Comparison of ENCODE assay signal across 21 cellular contexts in genomic region chr7:85262891-85263290, GRCh38.
A peak's percentile ranks its signal among the peaks of the same experiment; 100 is the strongest.
DNase-seq lines count a peak whose midpoint lies in the region; ATAC-seq and TF ChIP-seq lines count a peak whose summit lies in the region.
"Had no signal": no experiment of that assay in that cellular context is flagged by ENCODE, and none has a peak within 500 bp of the region (broad histone marks: within the 10 kb centered on the region; RNA-seq: fewer than 3 reads in every experiment).

No MANE protein-coding gene starts in this region.

- no peaks in the 10 kb centered on the region for H3K27me3 ChIP-seq in GM23248 (replicated peaks; ENCODE audit: insufficient read depth)
- H3K27me3 ChIP-seq in IMR-90 (ENCODE audit: control insufficient read depth, insufficient read depth, low read length): no peaks in the 10 kb centered on the region; the same call in 1 of the 2 replicates
- H3K27me3 ChIP-seq in WERI-Rb-1 (ENCODE audit: insufficient read depth, low read depth, severe bottlenecking): no peaks in the 10 kb centered on the region
- no peaks in the 10 kb centered on the region for H3K27me3 ChIP-seq in left ventricle myocardium inferior (ENCODE audit: low read depth)
- H3K27me3 ChIP-seq: BE2C, SJSA1 had no signal

- H3K4me3 ChIP-seq in GM23248 (no peak overlapping the region), IMR-90 (ENCODE audit: insufficient read depth, low read depth, low read length) (no peak overlapping the region), WERI-Rb-1 (ENCODE audit: low read depth, low read length) (no peak overlapping the region), left ventricle myocardium inferior (no peak overlapping the region)
- H3K4me3 ChIP-seq: SJSA1 had no signal

- no peak overlapping the region for H2AK9ac ChIP-seq in IMR-90 (replicated peaks; ENCODE audit: low read depth, low read length, poor library complexity)

- DNase-seq in GM23248: no peak
- DNase-seq in IMR-90: no peak
- no peak for DNase-seq in chondrocyte (ENCODE audit: low spot score)
- DNase-seq in mesothelial cell of epicardium (ENCODE audit: low spot score in 2 of 2, unreplicated experiment in 2 of 2): no peak
- DNase-seq in WERI-Rb-1: no peak
- DNase-seq in activated CD4-positive, alpha-beta memory T cell treated with anti-CD3 and anti-CD28 coated beads for 36 hours: no peak
- no peak for DNase-seq in left ventricle myocardium inferior
- DNase-seq: BE2C, DMS79, GOT3, KG1, NCI-H1105 treated with DMSO at 0.1 percent for 48 hours, NCI-H1694, NCI-H2081 treated with DMSO at 0.1 percent for 48 hours, NCI-H446, NCI-H526, OCI-M1, SW 1271 had no signal

- H2BK5ac ChIP-seq in IMR-90 (ENCODE audit: low read depth, low read length, poor library complexity, severe bottlenecking): no peak overlapping the region

- no peak overlapping the region for H3K14ac ChIP-seq in IMR-90 (replicated peaks; ENCODE audit: low read depth, low read length)

- H3K27ac Mint-ChIP-seq in chondrocyte (ENCODE audit: unreplicated experiment) (peak overlapping the region; percentile 60), mesothelial cell of epicardium (peak overlapping the region; percentile 92)
- no peak overlapping the region for H3K27ac Mint-ChIP-seq in activated CD4-positive, alpha-beta memory T cell treated with anti-CD3 and anti-CD28 coated beads for 36 hours

- H3K27me3 Mint-ChIP-seq in chondrocyte (ENCODE audit: low read depth) (no peaks in the 10 kb centered on the region), mesothelial cell of epicardium (ENCODE audit: low read depth) (no peaks in the 10 kb centered on the region)
- no peaks in the 10 kb centered on the region for H3K27me3 Mint-ChIP-seq in activated CD4-positive, alpha-beta memory T cell treated with anti-CD3 and anti-CD28 coated beads for 36 hours

- H3K18ac ChIP-seq in IMR-90 (ENCODE audit: low read depth, low read length): no peak overlapping the region

- CTCF ChIA-PET in IMR-90 (lab: Yijun Ruan, JAX): no interaction called here
- CTCF ChIA-PET in activated CD4-positive, alpha-beta memory T cell treated with anti-CD3 and anti-CD28 coated beads for 36 hours (lab: Charles Lee): no interaction called here

- no peak for TF ChIP-seq RAD21 in IMR-90 (IDR thresholded peaks at IDR 0.05; ENCODE audit: low read length)

- H3K23ac ChIP-seq in IMR-90 (ENCODE audit: low read depth, low read length): no peak overlapping the region

- H3K9me3 ChIP-seq in GM23248 (ENCODE audit: low read depth) (no peaks in the 10 kb centered on the region), IMR-90 (ENCODE audit: control insufficient read depth, insufficient read depth, low read length) (no peaks in the 10 kb centered on the region), WERI-Rb-1 (ENCODE audit: severe bottlenecking) (no peaks in the 10 kb centered on the region), left ventricle myocardium inferior (replicated peaks) (no peaks in the 10 kb centered on the region)
- H3K9me3 ChIP-seq: BE2C, SJSA1 had no signal

- H3K79me1 ChIP-seq in IMR-90 (ENCODE audit: low read depth in 1 of 2, low read length in 2 of 2): no peaks in the 10 kb centered on the region

- H3K9me3 Mint-ChIP-seq in chondrocyte (ENCODE audit: low read depth) (peaks cover 16% of the 10 kb centered on the region), mesothelial cell of epicardium (peaks cover 21% of the 10 kb centered on the region)
- H3K9me3 Mint-ChIP-seq in activated CD4-positive, alpha-beta memory T cell treated with anti-CD3 and anti-CD28 coated beads for 36 hours: peaks cover 2% of the 10 kb centered on the region

- H3F3A ChIP-seq in GM23248 (ENCODE audit: insufficient read depth): no peaks in the 10 kb centered on the region

- H3K9me1 ChIP-seq in IMR-90 (ENCODE audit: insufficient read depth, low read length): no peaks in the 10 kb centered on the region

- H3K9me2 ChIP-seq in GM23248 (ENCODE audit: insufficient read depth): peaks cover 3% of the 10 kb centered on the region; the same call in 1 of the 2 replicates

- H3K36me3 Mint-ChIP-seq in chondrocyte (ENCODE audit: low read depth) (no peaks in the 10 kb centered on the region), mesothelial cell of epicardium (peaks cover 12% of the 10 kb centered on the region)
- H3K36me3 Mint-ChIP-seq in activated CD4-positive, alpha-beta memory T cell treated with anti-CD3 and anti-CD28 coated beads for 36 hours: no peaks in the 10 kb centered on the region

- TF ChIP-seq POLR2A in IMR-90 (IDR thresholded peaks at IDR 0.05; ENCODE audit: low read depth, low read length): no peak

- no peak overlapping the region for H2BK120ac ChIP-seq in IMR-90 (ENCODE audit: low read depth, low read length)

- H3K9ac ChIP-seq in GM23248: no peak overlapping the region
- no peak overlapping the region for H3K9ac ChIP-seq in IMR-90 (ENCODE audit: low read depth, low read length)

- H2AFZ ChIP-seq in GM23248: 0 out of 2 replicates have a peak overlapping the region, but pooled peaks have one; percentile 20
- H2AFZ ChIP-seq in IMR-90 (replicated peaks; ENCODE audit: low read length, poor library complexity): no peak overlapping the region

- POLR2A ChIA-PET in IMR-90 (lab: Charles Lee; ENCODE audit: unreplicated experiment): no interaction called here
- POLR2A ChIA-PET in activated CD4-positive, alpha-beta memory T cell treated with anti-CD3 and anti-CD28 coated beads for 36 hours (lab: Charles Lee): no interaction called here

- no peaks in the 10 kb centered on the region for H3K36me3 ChIP-seq in GM23248 (ENCODE audit: low read depth)
- no peaks in the 10 kb centered on the region for H3K36me3 ChIP-seq in IMR-90 (ENCODE audit: control insufficient read depth, insufficient read depth, low read length)
- H3K36me3 ChIP-seq in WERI-Rb-1: no peaks in the 10 kb centered on the region
- no peaks in the 10 kb centered on the region for H3K36me3 ChIP-seq in left ventricle myocardium inferior
- H3K36me3 ChIP-seq: BE2C, SJSA1 had no signal

- no peak overlapping the region for H2AK5ac ChIP-seq in IMR-90 (ENCODE audit: low read depth, low read length)

- H3K4me2 ChIP-seq in GM23248 (ENCODE audit: unreplicated experiment): no peak overlapping the region
- peak overlapping the region; percentile 27; the same call in 1 of the 2 replicates for H3K4me2 ChIP-seq in IMR-90 (ENCODE audit: low read depth, low read length)

- no peak overlapping the region for H4K5ac ChIP-seq in IMR-90 (ENCODE audit: low read depth, low read length)

- TF ChIP-seq CTCF in IMR-90 (conservative IDR thresholded peaks at IDR 0.05; ENCODE audit: low read depth, low read length) (no peak), chondrocyte (IDR thresholded peaks at IDR 0.05) (no peak), mesothelial cell of epicardium (IDR thresholded peaks at IDR 0.05; ENCODE audit: unreplicated experiment) (no peak), WERI-Rb-1 (IDR thresholded peaks at IDR 0.05; ENCODE audit: low read depth, low read length) (no peak), left ventricle myocardium inferior (IDR thresholded peaks at IDR 0.05; ENCODE audit: borderline replicate concordance) (no peak)

- H4K20me1 ChIP-seq in GM23248 (ENCODE audit: insufficient read depth): no peaks in the 10 kb centered on the region
- H4K20me1 ChIP-seq in IMR-90 (ENCODE audit: insufficient read depth, low read length): no peaks in the 10 kb centered on the region

- H4K8ac ChIP-seq in IMR-90 (ENCODE audit: low read depth in 2 of 2, low read length in 2 of 2): no peak overlapping the region

- no peak overlapping the region for H2BK15ac ChIP-seq in IMR-90 (ENCODE audit: low read depth, low read length)

- dilution Hi-C loops in IMR-90 (cut with HindIII; ENCODE audit: low sequenced_read_pairs, unreplicated experiment): no loop called here

- H3K79me2 ChIP-seq in GM23248 (ENCODE audit: insufficient read depth): no peaks in the 10 kb centered on the region

- no peak overlapping the region; the same call in 1 of the 2 replicates for H4K91ac ChIP-seq in IMR-90 (ENCODE audit: insufficient read depth, low read depth, low read length)

- H3K4me3 Mint-ChIP-seq in chondrocyte (ENCODE audit: unreplicated experiment): peak overlapping the region; percentile 17
- no peak overlapping the region for H3K4me3 Mint-ChIP-seq in mesothelial cell of epicardium
- no peak overlapping the region for H3K4me3 Mint-ChIP-seq in activated CD4-positive, alpha-beta memory T cell treated with anti-CD3 and anti-CD28 coated beads for 36 hours

- H3K27ac ChIP-seq in GM23248: no peak overlapping the region
- H3K27ac ChIP-seq in IMR-90 (ENCODE audit: insufficient read depth, low read length): no peak overlapping the region; the same call in 1 of the 2 replicates
- H3K27ac ChIP-seq in WERI-Rb-1: no peak overlapping the region
- no peak overlapping the region for H3K27ac ChIP-seq in left ventricle myocardium inferior (replicated peaks)
- H3K27ac ChIP-seq: SJSA1 had no signal

- intact Hi-C loops in IMR-90 (cut with micrococcal nuclease) (no loop called here), left ventricle myocardium inferior (cut with micrococcal nuclease) (no loop called here)
- intact Hi-C loops in activated CD4-positive, alpha-beta memory T cell treated with anti-CD3 and anti-CD28 coated beads for 36 hours (cut with micrococcal nuclease): no loop called here

- WGBS in GM23248 (ENCODE audit: low coverage in 1 of 2, low lambda C conversion rate in 2 of 2, missing lambda C conversion rate in 2 of 2), 2 experiments: 59 to 62% methylated on average over 6 of the region's 6 CpGs
- no CpG with 5 or more reads among the region's 6 CpGs for WGBS in IMR-90 (ENCODE audit: extremely low coverage in 2 of 2, insufficient read length in 1 of 2), 2 experiments

- peaks cover 20% of the 10 kb centered on the region for H3K4me1 Mint-ChIP-seq in chondrocyte (ENCODE audit: low read depth)
- H3K4me1 Mint-ChIP-seq in mesothelial cell of epicardium: peaks cover 47% of the 10 kb centered on the region
- no peaks in the 10 kb centered on the region for H3K4me1 Mint-ChIP-seq in activated CD4-positive, alpha-beta memory T cell treated with anti-CD3 and anti-CD28 coated beads for 36 hours (ENCODE audit: low read depth)

- peak; percentile 35 for ATAC-seq in IMR-90 (ENCODE audit: low read depth)
- ATAC-seq: HCT116, Right ventricle myocardium inferior had no signal

- H2BK20ac ChIP-seq in IMR-90 (ENCODE audit: low read depth, low read length): no peak overlapping the region

- in situ Hi-C loops in GM23248 (cut with MboI) (no loop called here), IMR-90 (cut with MboI; ENCODE audit: low sequenced_read_pairs) (no loop called here)

- H3K4ac ChIP-seq in IMR-90 (ENCODE audit: low read depth, low read length): no peak overlapping the region

- no peaks in the 10 kb centered on the region for H3K4me1 ChIP-seq in GM23248 (ENCODE audit: insufficient read depth)
- H3K4me1 ChIP-seq in IMR-90 (ENCODE audit: control insufficient read depth, insufficient read depth, low read length): no peaks in the 10 kb centered on the region
- no peaks in the 10 kb centered on the region for H3K4me1 ChIP-seq in left ventricle myocardium inferior
- H3K4me1 ChIP-seq: BE2C, SJSA1 had no signal

- BruUV-seq in IMR-90 (replicated peaks; lab: Mats Ljungman, UMichigan): no TSS peak

- no peak overlapping the region for H3K56ac ChIP-seq in IMR-90 (ENCODE audit: extremely low read depth, insufficient read depth, low read length)

TF ChIP-seq in IMR-90, 13 proteins besides CTCF, POLR2A, EP300 and RAD21:
- TF ChIP-seq CEBPB (IDR thresholded peaks at IDR 0.05; ENCODE audit: low read depth, low read length): no peak
- TF ChIP-seq FOS (IDR thresholded peaks at IDR 0.05; ENCODE audit: low read depth, low read length): no peak
